Comparison of ENCODE assay signal across 23 cellular contexts in genomic region chr17:48790607-48791127, GRCh38. TPM values are rescaled to one million over a fixed set of nuclear protein-coding genes. Genes with fewer than 3 reads are reported as not detected.
DNase-seq lines count a peak whose midpoint lies in the region; ATAC-seq and TF ChIP-seq lines count a peak whose summit lies in the region.
"Had no signal": no experiment of that assay in that cellular context is flagged by ENCODE, and none has a peak within 500 bp of the region (broad histone marks: within the 10 kb centered on the region; RNA-seq: fewer than 3 reads in every experiment).

No MANE protein-coding gene starts in this region.

- H3K9ac ChIP-seq in Karpas-422 (ENCODE audit: low read length) (no peak overlapping the region), colonic mucosa (ENCODE audit: low read depth in 2 of 2, low read length in 2 of 2) (peak overlapping the region in 1 of 2 donors; percentile 65)
- H3K9ac ChIP-seq: BLaER1 treated with 17β-estradiol and CSF1 and Interleukin-3, amounts not matched to agents 10 nM and 100 nM had no signal

- no peaks in the 10 kb centered on the region for H4K20me1 ChIP-seq in Karpas-422 (ENCODE audit: insufficient read depth, low read depth, low read length)

- H3K27me3 ChIP-seq in left ventricle myocardium inferior (ENCODE audit: low read depth): peaks cover 95% of the 10 kb centered on the region
- H3K27me3 ChIP-seq in Karpas-422 (ENCODE audit: low read length): no peaks in the 10 kb centered on the region
- H3K27me3 ChIP-seq in colonic mucosa: no peaks in the 10 kb centered on the region
- no peaks in the 10 kb centered on the region for H3K27me3 ChIP-seq in prostate gland (replicated peaks; ENCODE audit: insufficient read depth)
- no peaks in the 10 kb centered on the region for H3K27me3 ChIP-seq in upper lobe of right lung
- H3K27me3 ChIP-seq: vagina had no signal

- DNase-seq in Right ventricle myocardium inferior (ENCODE audit: missing footprints): no peak
- no peak for DNase-seq in left ventricle myocardium inferior
- peak; percentile 27 for DNase-seq in Karpas-422
- DNase-seq in colonic mucosa: peak; percentile 72
- DNase-seq in prostate gland (ENCODE audit: low spot score): no peak
- DNase-seq in activated gamma-delta T cell treated with Interleukin-2 at 50 U/mL for 16 hours: no peak
- DNase-seq in upper lobe of right lung: no peak
- no peak for DNase-seq in NCI-H510A (lab: John Stamatoyannopoulos, UW)
- DNase-seq: activated CD4-positive, alpha-beta memory T cell treated with anti-CD3 and anti-CD28 coated beads, Interleukin-2, amount 10 ng/mL, durations not matched to agents 7 days and 5 days; activated CD4-positive, CD25-positive, alpha-beta regulatory T cell treated with anti-CD3 and anti-CD28 coated beads, Interleukin-2, amount 50 U/mL, for 72 hours; kidney; occipital lobe; spleen; stimulated activated naive B cell treated with anti-CD40 and anti-IgM and Interleukin-4, amounts not matched to agents 10 μg/mL and 1 μg/mL and 100 μg/mL, for 72 hours had no signal

- no peaks in the 10 kb centered on the region for H3K79me2 ChIP-seq in Karpas-422 (ENCODE audit: low read length)

- H3K9me3 ChIP-seq in left ventricle myocardium inferior (replicated peaks) (no peaks in the 10 kb centered on the region), Karpas-422 (ENCODE audit: low read length) (no peaks in the 10 kb centered on the region), colonic mucosa (no peaks in the 10 kb centered on the region), prostate gland (no peaks in the 10 kb centered on the region), upper lobe of right lung (no peaks in the 10 kb centered on the region)
- H3K9me3 ChIP-seq: BLaER1 treated with 17β-estradiol and CSF1 and Interleukin-3, amounts not matched to agents 10 nM and 100 nM; spleen; thoracic aorta; vagina had no signal

- no peak for TF ChIP-seq CTCF in left ventricle myocardium inferior (IDR thresholded peaks at IDR 0.05; ENCODE audit: borderline replicate concordance)
- TF ChIP-seq CTCF in colonic mucosa (IDR thresholded peaks at IDR 0.05): no peak
- no peak for TF ChIP-seq CTCF in prostate gland (IDR thresholded peaks at IDR 0.05)
- TF ChIP-seq CTCF in upper lobe of right lung (IDR thresholded peaks at IDR 0.05): no peak

- H3K27ac ChIP-seq in left ventricle myocardium inferior (replicated peaks) (no peak overlapping the region), Karpas-422 (ENCODE audit: low read length) (no peak overlapping the region), colonic mucosa (peak overlapping the region; percentile 71), prostate gland (peak overlapping the region; percentile 46 to 53), upper lobe of right lung (no peak overlapping the region)
- H3K27ac ChIP-seq: BLaER1 treated with 17β-estradiol and CSF1 and Interleukin-3, amounts not matched to agents 10 nM and 100 nM; HL-60; PC-9; spleen; thoracic aorta; vagina had no signal

- no peak overlapping the region for H2AFZ ChIP-seq in Karpas-422 (ENCODE audit: low read length)
- H2AFZ ChIP-seq: PC-9 had no signal

- peaks cover 9% of the 10 kb centered on the region for H3K4me1 ChIP-seq in left ventricle myocardium inferior
- H3K4me1 ChIP-seq in Karpas-422 (ENCODE audit: low read length): no peaks in the 10 kb centered on the region; the same call in 1 of the 2 replicates
- no peaks in the 10 kb centered on the region for H3K4me1 ChIP-seq in colonic mucosa
- H3K4me1 ChIP-seq in prostate gland (replicated peaks): no peaks in the 10 kb centered on the region
- H3K4me1 ChIP-seq in upper lobe of right lung: peaks cover 2% of the 10 kb centered on the region
- H3K4me1 ChIP-seq: vagina had no signal

- no peak overlapping the region for H3K4me2 ChIP-seq in Karpas-422 (ENCODE audit: low read depth, low read length, poor library complexity, severe bottlenecking)

- no peaks in the 10 kb centered on the region for H3K36me3 ChIP-seq in left ventricle myocardium inferior
- no peaks in the 10 kb centered on the region for H3K36me3 ChIP-seq in Karpas-422 (ENCODE audit: insufficient read depth, low read length)
- H3K36me3 ChIP-seq in colonic mucosa: no peaks in the 10 kb centered on the region
- no peaks in the 10 kb centered on the region for H3K36me3 ChIP-seq in prostate gland
- H3K36me3 ChIP-seq in upper lobe of right lung: no peaks in the 10 kb centered on the region
- H3K36me3 ChIP-seq: BLaER1 treated with 17β-estradiol and CSF1 and Interleukin-3, amounts not matched to agents 10 nM and 100 nM; spleen; thoracic aorta; vagina had no signal

- ATAC-seq in Right ventricle myocardium inferior (peak; percentile 24), upper lobe of right lung (no peak)

- H3K9me2 ChIP-seq in Karpas-422 (replicated peaks; ENCODE audit: insufficient read depth, low read length): no peaks in the 10 kb centered on the region

- WGBS in prostate gland: 28% methylated on average over 9 of the region's 9 CpGs

- H3K4me3 ChIP-seq in left ventricle myocardium inferior (no peak overlapping the region), Karpas-422 (ENCODE audit: low read length) (no peak overlapping the region), colonic mucosa (no peak overlapping the region), prostate gland (no peak overlapping the region), upper lobe of right lung (no peak overlapping the region)
- H3K4me3 ChIP-seq: BLaER1 treated with 17β-estradiol and CSF1 and Interleukin-3, amounts not matched to agents 10 nM and 100 nM; PC-9; spleen; thoracic aorta; vagina had no signal

- intact Hi-C loops in Right ventricle myocardium inferior (cut with DNase I) (loop anchor here (1.0 to 2.0 kb wide), 2 partner anchors 66 to 120 kb away; no protein-coding TSS in a partner anchor), left ventricle myocardium inferior (cut with micrococcal nuclease) (loop anchor here (1.0 kb wide), 1 partner anchor 66 kb away; no protein-coding TSS in a partner anchor), colonic mucosa (cut with DNase I) (loop anchor here (2.0 kb wide), 1 partner anchor 66 kb away; no protein-coding TSS in a partner anchor), prostate gland (cut with DNase I) (loop anchor here (5.0 kb wide), 2 partner anchors 63 to 118 kb away; partner anchors contain the start of gene HOXB13), upper lobe of right lung (cut with DNase I) (loop anchor here (10.0 kb wide), 1 partner anchor 116 kb away; no protein-coding TSS in a partner anchor)

- no peak for TF ChIP-seq POLR2A in prostate gland (IDR thresholded peaks at IDR 0.05)

RNA-seq across cellular contexts. Expression of gene TTLL6, which starts 26.4 kb away (rescaled TPM):
- total RNA-seq in Right ventricle myocardium inferior (0.08 TPM), left ventricle myocardium inferior (not detected), colonic mucosa (10 to 100 TPM in 1 of 2 donors, 1 to 10 TPM in 1; 8.2 to 18.7 TPM), prostate gland (1 to 10 TPM in 1 of 2 donors, under 1 TPM in 1; 0.23 to 4.0 TPM), upper lobe of right lung (0.20 TPM)
- not detected in 2 replicates for total RNA-seq in Karpas-422 (2014; rRNA removed; shearing (Covaris generic); ENCODE audit: low replicate concordance)
- total RNA-seq: activated CD4-positive, alpha-beta memory T cell treated with anti-CD3 and anti-CD28 coated beads, Interleukin-2, amount 10 ng/mL, durations not matched to agents 7 days and 5 days; glomerular endothelial cell; lung microvascular endothelial cell; myocyte; PC-9; spleen; T-cell; thoracic aorta had no signal

RNA-seq across cellular contexts. Expression of gene CALCOCO2, which starts 40.2 kb away (rescaled TPM):
- total RNA-seq in Right ventricle myocardium inferior (321 TPM), left ventricle myocardium inferior (312 TPM), colonic mucosa (100 to 1,000 TPM; 187 to 232 TPM), prostate gland (10 to 100 TPM; 60.1 to 78.8 TPM), upper lobe of right lung (181 TPM)
- total RNA-seq in Karpas-422 (2014; rRNA removed; shearing (Covaris generic); ENCODE audit: low replicate concordance): 21.8 and 29.7 TPM in 2 replicates

Comparison
In these comparisons a context has a peak if more than half of its experiments do, and no peak if none do; other contexts are left out.
1. DNase-seq: peak in Karpas-422 (single experiment) and colonic mucosa (single experiment); none in Right ventricle myocardium inferior (single experiment), left ventricle myocardium inferior (single experiment), prostate gland (single experiment), activated gamma-delta T cell treated with Interleukin-2 at 50 U/mL for 16 hours (single experiment), upper lobe of right lung (single experiment) and NCI-H510A (single experiment).
2. H3K27ac ChIP-seq: peak in colonic mucosa (single experiment) and prostate gland (2 of 2); none in left ventricle myocardium inferior (single experiment), Karpas-422 (single experiment) and upper lobe of right lung (single experiment).